Comparison of ENCODE assay signal across 19 cellular contexts in the genomic region with DNA sequence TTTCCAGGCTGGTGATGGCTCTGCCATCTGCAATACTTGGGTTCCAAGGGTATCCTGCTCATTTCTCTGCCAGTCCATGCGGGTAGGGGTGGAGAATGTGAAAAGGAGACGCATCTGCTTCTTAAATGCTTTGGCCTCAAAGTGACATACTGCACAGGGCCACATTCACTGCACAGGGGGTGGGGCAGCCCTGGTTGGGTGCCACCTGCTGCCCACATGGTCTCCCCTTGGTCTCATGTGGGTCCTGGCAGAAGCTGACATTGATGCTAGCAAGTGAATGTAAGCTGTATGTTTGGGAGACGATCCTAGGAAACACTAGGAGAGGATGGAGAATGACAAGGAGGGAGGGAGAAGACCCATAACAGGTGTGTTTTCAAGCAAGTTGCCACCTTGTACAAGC.
"Had no signal": no experiment of that assay in that cellular context is flagged by ENCODE, and none has a peak within 500 bp of the region (broad histone marks: within the 10 kb centered on the region; RNA-seq: fewer than 3 reads in every experiment).

No MANE protein-coding gene starts in this region.

- DNase-seq: effector memory CD8-positive, alpha-beta T cell; gastrocnemius medialis; heart right ventricle; hypothalamus; kidney glomerular epithelial cell; mammary epithelial cell; natural killer cell; occipital lobe; pancreas; right cardiac atrium; stimulated activated CD4-positive, alpha-beta T cell treated with anti-CD3 and anti-CD28 coated beads, Interleukin-2, amount 100 ng/mL, for 48 hours; stimulated activated naive CD4-positive, alpha-beta T cell treated with Interleukin-2 at 50 U/mL for 16 hours; trophoblast cell had no signal

- H3K4me1 ChIP-seq: esophagus muscularis mucosa, gastrocnemius medialis, heart right ventricle, pancreas had no signal

- H3K4me3 ChIP-seq: esophagus muscularis mucosa, gastrocnemius medialis, heart right ventricle, neural progenitor cell, pancreas, smooth muscle cell had no signal

- H3K27ac Mint-ChIP-seq: effector memory CD8-positive, alpha-beta T cell; natural killer cell; neural progenitor cell; progenitor cell of endocrine pancreas had no signal

- H3K9me3 Mint-ChIP-seq: effector memory CD8-positive, alpha-beta T cell; natural killer cell; neural progenitor cell had no signal

- H3K36me3 Mint-ChIP-seq: natural killer cell, neural progenitor cell had no signal

- H3K27ac ChIP-seq: epithelial cell of prostate, esophagus muscularis mucosa, gastrocnemius medialis, heart right ventricle, neural progenitor cell, pancreas had no signal

- H3K9me3 ChIP-seq: esophagus muscularis mucosa, gastrocnemius medialis, heart right ventricle, pancreas had no signal

- H3K4me1 Mint-ChIP-seq: natural killer cell had no signal

- H3K4me3 Mint-ChIP-seq: effector memory CD8-positive, alpha-beta T cell; natural killer cell; neural progenitor cell had no signal

- H3K27me3 ChIP-seq: neural progenitor cell, pancreas had no signal

- H3K9ac ChIP-seq: neural progenitor cell had no signal

- H3K36me3 ChIP-seq: esophagus muscularis mucosa, gastrocnemius medialis, heart right ventricle, neural progenitor cell, pancreas had no signal

- H2AFZ ChIP-seq: neural progenitor cell had no signal

- H3K4me2 ChIP-seq: neural progenitor cell, smooth muscle cell had no signal

- ATAC-seq: effector memory CD8-positive, alpha-beta T cell; gastrocnemius medialis; heart right ventricle; natural killer cell; pancreas; right cardiac atrium had no signal

- FAIRE-seq: islet of Langerhans, pancreas had no signal
